ENCODE assay signal across 1 cellular context in the genomic region with DNA sequence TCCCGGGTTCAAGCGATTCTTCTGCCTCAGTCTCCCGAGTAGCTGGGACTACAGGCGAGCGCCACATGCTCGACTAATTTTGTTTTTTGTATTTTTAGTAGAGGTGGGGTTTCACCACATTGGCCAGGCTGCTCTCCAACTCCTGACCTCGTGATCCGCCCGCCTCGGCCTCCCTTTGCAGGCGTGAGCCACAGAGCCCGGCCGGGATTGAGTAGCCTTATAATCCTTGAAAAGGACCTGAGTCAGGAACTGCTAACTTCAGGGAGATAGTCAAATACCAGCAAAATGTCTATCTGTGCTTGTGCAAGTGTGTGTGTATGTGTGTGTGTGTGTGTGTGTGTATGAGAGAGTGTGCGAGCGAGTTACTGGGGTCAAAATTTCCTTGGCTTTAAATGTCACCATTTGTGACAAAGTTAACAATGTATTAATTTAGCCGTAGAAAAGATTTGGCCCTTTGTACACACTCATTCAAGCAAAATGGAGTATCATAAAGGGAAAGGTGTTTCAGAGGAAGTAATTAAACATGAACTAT.
A peak's percentile ranks its signal among the peaks of the same experiment; 100 is the strongest.
TF ChIP-seq lines count a peak whose summit lies in the region.

No MANE protein-coding gene starts in this region.

TF ChIP-seq in HepG2, 621 proteins besides CTCF, POLR2A, EP300 and RAD21:
- TF ChIP-seq ZNF33A (CRISPR knock-in tag; IDR thresholded peaks at IDR 0.05; ENCODE audit: borderline replicate concordance) = no peak
- TF ChIP-seq SAP130 (CRISPR knock-in tag; IDR thresholded peaks at IDR 0.05; ENCODE audit: low read depth) = 0 out of 2 replicates have a peak, but pooled peaks have one; percentile 9
- TF ChIP-seq, protein P1, sequence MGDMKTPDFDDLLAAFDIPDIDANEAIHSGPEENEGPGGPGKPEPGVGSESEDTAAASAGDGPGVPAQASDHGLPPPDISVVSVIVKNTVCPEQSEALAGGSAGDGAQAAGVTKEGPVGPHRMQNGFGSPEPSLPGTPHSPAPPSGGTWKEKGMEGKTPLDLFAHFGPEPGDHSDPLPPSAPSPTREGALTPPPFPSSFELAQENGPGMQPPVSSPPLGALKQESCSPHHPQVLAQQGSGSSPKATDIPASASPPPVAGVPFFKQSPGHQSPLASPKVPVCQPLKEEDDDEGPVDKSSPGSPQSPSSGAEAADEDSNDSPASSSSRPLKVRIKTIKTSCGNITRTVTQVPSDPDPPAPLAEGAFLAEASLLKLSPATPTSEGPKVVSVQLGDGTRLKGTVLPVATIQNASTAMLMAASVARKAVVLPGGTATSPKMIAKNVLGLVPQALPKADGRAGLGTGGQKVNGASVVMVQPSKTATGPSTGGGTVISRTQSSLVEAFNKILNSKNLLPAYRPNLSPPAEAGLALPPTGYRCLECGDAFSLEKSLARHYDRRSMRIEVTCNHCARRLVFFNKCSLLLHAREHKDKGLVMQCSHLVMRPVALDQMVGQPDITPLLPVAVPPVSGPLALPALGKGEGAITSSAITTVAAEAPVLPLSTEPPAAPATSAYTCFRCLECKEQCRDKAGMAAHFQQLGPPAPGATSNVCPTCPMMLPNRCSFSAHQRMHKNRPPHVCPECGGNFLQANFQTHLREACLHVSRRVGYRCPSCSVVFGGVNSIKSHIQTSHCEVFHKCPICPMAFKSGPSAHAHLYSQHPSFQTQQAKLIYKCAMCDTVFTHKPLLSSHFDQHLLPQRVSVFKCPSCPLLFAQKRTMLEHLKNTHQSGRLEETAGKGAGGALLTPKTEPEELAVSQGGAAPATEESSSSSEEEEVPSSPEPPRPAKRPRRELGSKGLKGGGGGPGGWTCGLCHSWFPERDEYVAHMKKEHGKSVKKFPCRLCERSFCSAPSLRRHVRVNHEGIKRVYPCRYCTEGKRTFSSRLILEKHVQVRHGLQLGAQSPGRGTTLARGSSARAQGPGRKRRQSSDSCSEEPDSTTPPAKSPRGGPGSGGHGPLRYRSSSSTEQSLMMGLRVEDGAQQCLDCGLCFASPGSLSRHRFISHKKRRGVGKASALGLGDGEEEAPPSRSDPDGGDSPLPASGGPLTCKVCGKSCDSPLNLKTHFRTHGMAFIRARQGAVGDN (CRISPR knock-in tag; IDR thresholded peaks at IDR 0.05) = peak; percentile 51; the same call in 1 of the 2 replicates
- TF ChIP-seq, protein P2, sequence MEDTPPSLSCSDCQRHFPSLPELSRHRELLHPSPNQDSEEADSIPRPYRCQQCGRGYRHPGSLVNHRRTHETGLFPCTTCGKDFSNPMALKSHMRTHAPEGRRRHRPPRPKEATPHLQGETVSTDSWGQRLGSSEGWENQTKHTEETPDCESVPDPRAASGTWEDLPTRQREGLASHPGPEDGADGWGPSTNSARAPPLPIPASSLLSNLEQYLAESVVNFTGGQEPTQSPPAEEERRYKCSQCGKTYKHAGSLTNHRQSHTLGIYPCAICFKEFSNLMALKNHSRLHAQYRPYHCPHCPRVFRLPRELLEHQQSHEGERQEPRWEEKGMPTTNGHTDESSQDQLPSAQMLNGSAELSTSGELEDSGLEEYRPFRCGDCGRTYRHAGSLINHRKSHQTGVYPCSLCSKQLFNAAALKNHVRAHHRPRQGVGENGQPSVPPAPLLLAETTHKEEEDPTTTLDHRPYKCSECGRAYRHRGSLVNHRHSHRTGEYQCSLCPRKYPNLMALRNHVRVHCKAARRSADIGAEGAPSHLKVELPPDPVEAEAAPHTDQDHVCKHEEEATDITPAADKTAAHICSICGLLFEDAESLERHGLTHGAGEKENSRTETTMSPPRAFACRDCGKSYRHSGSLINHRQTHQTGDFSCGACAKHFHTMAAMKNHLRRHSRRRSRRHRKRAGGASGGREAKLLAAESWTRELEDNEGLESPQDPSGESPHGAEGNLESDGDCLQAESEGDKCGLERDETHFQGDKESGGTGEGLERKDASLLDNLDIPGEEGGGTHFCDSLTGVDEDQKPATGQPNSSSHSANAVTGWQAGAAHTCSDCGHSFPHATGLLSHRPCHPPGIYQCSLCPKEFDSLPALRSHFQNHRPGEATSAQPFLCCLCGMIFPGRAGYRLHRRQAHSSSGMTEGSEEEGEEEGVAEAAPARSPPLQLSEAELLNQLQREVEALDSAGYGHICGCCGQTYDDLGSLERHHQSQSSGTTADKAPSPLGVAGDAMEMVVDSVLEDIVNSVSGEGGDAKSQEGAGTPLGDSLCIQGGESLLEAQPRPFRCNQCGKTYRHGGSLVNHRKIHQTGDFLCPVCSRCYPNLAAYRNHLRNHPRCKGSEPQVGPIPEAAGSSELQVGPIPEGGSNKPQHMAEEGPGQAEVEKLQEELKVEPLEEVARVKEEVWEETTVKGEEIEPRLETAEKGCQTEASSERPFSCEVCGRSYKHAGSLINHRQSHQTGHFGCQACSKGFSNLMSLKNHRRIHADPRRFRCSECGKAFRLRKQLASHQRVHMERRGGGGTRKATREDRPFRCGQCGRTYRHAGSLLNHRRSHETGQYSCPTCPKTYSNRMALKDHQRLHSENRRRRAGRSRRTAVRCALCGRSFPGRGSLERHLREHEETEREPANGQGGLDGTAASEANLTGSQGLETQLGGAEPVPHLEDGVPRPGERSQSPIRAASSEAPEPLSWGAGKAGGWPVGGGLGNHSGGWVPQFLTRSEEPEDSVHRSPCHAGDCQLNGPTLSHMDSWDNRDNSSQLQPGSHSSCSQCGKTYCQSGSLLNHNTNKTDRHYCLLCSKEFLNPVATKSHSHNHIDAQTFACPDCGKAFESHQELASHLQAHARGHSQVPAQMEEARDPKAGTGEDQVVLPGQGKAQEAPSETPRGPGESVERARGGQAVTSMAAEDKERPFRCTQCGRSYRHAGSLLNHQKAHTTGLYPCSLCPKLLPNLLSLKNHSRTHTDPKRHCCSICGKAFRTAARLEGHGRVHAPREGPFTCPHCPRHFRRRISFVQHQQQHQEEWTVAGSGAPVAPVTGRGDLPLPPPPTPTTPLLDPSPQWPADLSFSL (CRISPR knock-in tag; IDR thresholded peaks at IDR 0.05) = 0 out of 2 replicates have a peak, but pooled peaks have one; percentile 35
- no peak for TF ChIP-seq SOX6 (IDR thresholded peaks at IDR 0.05)
- no peak for TF ChIP-seq SOX6 (CRISPR knock-in tag; IDR thresholded peaks at IDR 0.05)
